10 cellular contexts compared by ENCODE assay signal in genomic region chr17:45146166-45146565, GRCh38. TPM values are rescaled to one million over a fixed set of nuclear protein-coding genes. Genes with fewer than 3 reads are reported as not detected.
DNase-seq lines count a peak whose midpoint lies in the region; ATAC-seq and TF ChIP-seq lines count a peak whose summit lies in the region.
"Had no signal": no experiment of that assay in that cellular context is flagged by ENCODE, and none has a peak within 500 bp of the region (broad histone marks: within the 10 kb centered on the region; RNA-seq: fewer than 3 reads in every experiment).

No MANE protein-coding gene starts in this region.

- TF ChIP-seq CTCF in suprapubic skin (IDR thresholded peaks at IDR 0.05) = no peak

- peak overlapping the region; percentile 100 for H3K27ac Mint-ChIP-seq in activated CD4-positive, alpha-beta T cell treated with anti-CD3 and anti-CD28 coated beads for 36 hours
- H3K27ac Mint-ChIP-seq in activated naive CD8-positive, alpha-beta T cell treated with anti-CD3 and anti-CD28 coated beads for 36 hours = peak overlapping the region; percentile 100
- peak overlapping the region; percentile 99 for H3K27ac Mint-ChIP-seq in memory B cell

- H3K36me3 ChIP-seq in suprapubic skin = no peaks in the 10 kb centered on the region
- H3K36me3 ChIP-seq: cardiac muscle cell had no signal

- no peaks in the 10 kb centered on the region for H3K9me3 Mint-ChIP-seq in activated CD4-positive, alpha-beta T cell treated with anti-CD3 and anti-CD28 coated beads for 36 hours (ENCODE audit: low read depth)
- H3K9me3 Mint-ChIP-seq in activated naive CD8-positive, alpha-beta T cell treated with anti-CD3 and anti-CD28 coated beads for 36 hours = no peaks in the 10 kb centered on the region
- no peaks in the 10 kb centered on the region for H3K9me3 Mint-ChIP-seq in memory B cell

- intact Hi-C loops in activated CD4-positive, alpha-beta T cell treated with anti-CD3 and anti-CD28 coated beads for 36 hours (cut with DNase I, micrococcal nuclease) = loop anchor here (5.0 kb wide), 2 partner anchors 84 to 959 kb away; partner anchors contain the start of genes NMT1 (in 1 of the 2) and TMUB2 (in 1 of the 2)

- H3K4me3 ChIP-seq in suprapubic skin = no peak overlapping the region

- peaks cover 32% of the 10 kb centered on the region for H3K4me1 Mint-ChIP-seq in activated CD4-positive, alpha-beta T cell treated with anti-CD3 and anti-CD28 coated beads for 36 hours
- peaks cover 34% of the 10 kb centered on the region for H3K4me1 Mint-ChIP-seq in activated naive CD8-positive, alpha-beta T cell treated with anti-CD3 and anti-CD28 coated beads for 36 hours
- H3K4me1 Mint-ChIP-seq in memory B cell = peaks cover 33% of the 10 kb centered on the region

- 85% methylated on average over 10 of the region's 10 CpGs for WGBS in suprapubic skin

- CTCF ChIA-PET in activated CD4-positive, alpha-beta T cell treated with anti-CD3 and anti-CD28 coated beads for 36 hours (lab: Charles Lee) = interaction anchor here (0.6 to 10.0 kb wide), 3 partner anchors 12 to 171 kb away, joined by 3 to 222 read pairs (median 4); partner anchors contain the start of genes ACBD4, MAP3K14 and PLCD3

- H3K4me3 Mint-ChIP-seq in activated CD4-positive, alpha-beta T cell treated with anti-CD3 and anti-CD28 coated beads for 36 hours = peak overlapping the region; percentile 99
- no peak overlapping the region for H3K4me3 Mint-ChIP-seq in activated naive CD8-positive, alpha-beta T cell treated with anti-CD3 and anti-CD28 coated beads for 36 hours
- H3K4me3 Mint-ChIP-seq in memory B cell = peak overlapping the region; percentile 92

- H3K27me3 ChIP-seq in suprapubic skin = no peaks in the 10 kb centered on the region
- H3K27me3 ChIP-seq: cardiac muscle cell had no signal

- no peak for TF ChIP-seq EP300 in suprapubic skin (IDR thresholded peaks at IDR 0.05)

- H3K36me3 Mint-ChIP-seq in activated CD4-positive, alpha-beta T cell treated with anti-CD3 and anti-CD28 coated beads for 36 hours (ENCODE audit: low read depth) = peaks cover 31% of the 10 kb centered on the region
- peaks cover 29% of the 10 kb centered on the region for H3K36me3 Mint-ChIP-seq in activated naive CD8-positive, alpha-beta T cell treated with anti-CD3 and anti-CD28 coated beads for 36 hours
- H3K36me3 Mint-ChIP-seq in memory B cell = no peaks in the 10 kb centered on the region

- H3K9me3 ChIP-seq in suprapubic skin = no peaks in the 10 kb centered on the region

- peaks cover 48% of the 10 kb centered on the region for H3K4me1 ChIP-seq in suprapubic skin

- DNase-seq in activated CD4-positive, alpha-beta T cell treated with anti-CD3 and anti-CD28 coated beads for 36 hours = no peak
- no peak for DNase-seq in activated CD4-positive, alpha-beta T cell treated with anti-CD3 and anti-CD28 coated beads, Interleukin-2, amount 50 U/mL, for 48 hours
- no peak for DNase-seq in activated naive CD8-positive, alpha-beta T cell treated with anti-CD3 and anti-CD28 coated beads for 36 hours
- DNase-seq in memory B cell (ENCODE audit: low spot score in 2 of 2) (no peak), suprapubic skin (ENCODE audit: low spot score in 2 of 2) (no peak), NCI-H187 (lab: John Stamatoyannopoulos, UW) (no peak), COLO668 (lab: John Stamatoyannopoulos, UW; ENCODE audit: unreplicated experiment) (no peak)
- DNase-seq: NCI-H1417 had no signal

- peak overlapping the region; percentile 100 for H3K27ac ChIP-seq in suprapubic skin

- POLR2A ChIA-PET in activated CD4-positive, alpha-beta T cell treated with anti-CD3 and anti-CD28 coated beads for 36 hours (lab: Charles Lee) = interaction anchor here (1.4 kb wide), 1 partner anchor 15 kb away, joined by 5 read pairs; the partner anchor contains the start of gene HEXIM2

- no peak for ATAC-seq in activated CD4-positive, alpha-beta T cell treated with anti-CD3 and anti-CD28 coated beads for 36 hours
- ATAC-seq in memory B cell (ENCODE audit: low read depth) (no peak), GM19324 (IDR thresholded peaks at IDR 0.05; ENCODE audit: low FRiP score, unreplicated experiment) (no peak)

- no peaks in the 10 kb centered on the region for H3K27me3 Mint-ChIP-seq in activated CD4-positive, alpha-beta T cell treated with anti-CD3 and anti-CD28 coated beads for 36 hours
- peaks cover 5% of the 10 kb centered on the region for H3K27me3 Mint-ChIP-seq in activated naive CD8-positive, alpha-beta T cell treated with anti-CD3 and anti-CD28 coated beads for 36 hours
- no peaks in the 10 kb centered on the region for H3K27me3 Mint-ChIP-seq in memory B cell

- TF ChIP-seq POLR2A in suprapubic skin (IDR thresholded peaks at IDR 0.05) = no peak

RNA-seq across cellular contexts. Expression of gene HEXIM1, which starts 2.1 kb away (rescaled TPM):
- 10 to 100 TPM; 27.1 to 27.3 TPM for total RNA-seq in activated CD4-positive, alpha-beta T cell treated with anti-CD3 and anti-CD28 coated beads for 36 hours
- total RNA-seq in activated naive CD8-positive, alpha-beta T cell treated with anti-CD3 and anti-CD28 coated beads for 36 hours = 10 to 100 TPM; 36.0 to 36.5 TPM
- total RNA-seq in suprapubic skin = 10 to 100 TPM; 23.1 to 35.6 (median 27.8) TPM

RNA-seq across cellular contexts. Expression of gene ACBD4, which starts 10.7 kb away (rescaled TPM):
- 10 to 100 TPM; 12.7 to 13.4 TPM for total RNA-seq in activated CD4-positive, alpha-beta T cell treated with anti-CD3 and anti-CD28 coated beads for 36 hours
- total RNA-seq in activated naive CD8-positive, alpha-beta T cell treated with anti-CD3 and anti-CD28 coated beads for 36 hours = 1 to 10 TPM; 8.6 to 8.9 TPM
- total RNA-seq in suprapubic skin = 10 to 100 TPM in 2 of 4 donors, 1 to 10 TPM in 2; 6.2 to 37.7 (median 10.9) TPM

RNA-seq across cellular contexts. Expression of gene PLCD3, which starts 13.9 kb away (rescaled TPM):
- total RNA-seq in activated CD4-positive, alpha-beta T cell treated with anti-CD3 and anti-CD28 coated beads for 36 hours = 1 to 10 TPM; 2.9 to 3.4 TPM
- total RNA-seq in activated naive CD8-positive, alpha-beta T cell treated with anti-CD3 and anti-CD28 coated beads for 36 hours = 1 to 10 TPM; 2.7 to 3.8 TPM
- total RNA-seq in suprapubic skin = 10 to 100 TPM; 44.7 to 87.1 (median 58.3) TPM

RNA-seq across cellular contexts. Expression of gene HEXIM2, which starts 15.5 kb away (rescaled TPM):
- 1 to 10 TPM; 3.9 to 4.6 TPM for total RNA-seq in activated CD4-positive, alpha-beta T cell treated with anti-CD3 and anti-CD28 coated beads for 36 hours
- 1 to 10 TPM; 4.8 to 5.6 TPM for total RNA-seq in activated naive CD8-positive, alpha-beta T cell treated with anti-CD3 and anti-CD28 coated beads for 36 hours
- total RNA-seq in suprapubic skin = 10 to 100 TPM in 1 of 4 donors, 1 to 10 TPM in 3; 2.2 to 10.4 (median 4.4) TPM

Comparison
In these comparisons a context has a peak if more than half of its experiments do, and no peak if none do; other contexts are left out.
1. RNA of gene PLCD3, which starts 13.9 kb away (total RNA-seq): 44.7 to 87.1 TPM in suprapubic skin; 2.7 to 3.8 TPM in activated naive CD8-positive, alpha-beta T cell treated with anti-CD3 and anti-CD28 coated beads for 36 hours and 2.9 to 3.4 TPM in activated CD4-positive, alpha-beta T cell treated with anti-CD3 and anti-CD28 coated beads for 36 hours; every median in the first group is over 4 times any median in the second.
2. Peak in every context shown above with its lines, with median percentiles within 50 percentile points of each other: H3K27ac Mint-ChIP-seq.